In genomic region chr7:132393789-132394261, GRCh38 we compare ENCODE assay signal across 1 cellular context.
TF ChIP-seq lines count a peak whose summit lies in the region.

No MANE protein-coding gene starts in this region.

TF ChIP-seq in GM23338, 12 proteins besides CTCF, POLR2A, EP300 and RAD21 (continued from another document):
- TF ChIP-seq ZNF462 (CRISPR knock-in tag; IDR thresholded peaks at IDR 0.05) (no peak), ZNF114 (CRISPR knock-in tag; IDR thresholded peaks at IDR 0.05) (no peak), ETS1 (IDR thresholded peaks at IDR 0.05) (no peak), ZNF331 (CRISPR knock-in tag; IDR thresholded peaks at IDR 0.05; ENCODE audit: low read depth) (no peak), STAT1 (IDR thresholded peaks at IDR 0.05; ENCODE audit: unreplicated experiment) (no peak), EZH2phosphoT487 (IDR thresholded peaks at IDR 0.05; ENCODE audit: unreplicated experiment) (no peak), POLR2AphosphoS5 (IDR thresholded peaks at IDR 0.05; ENCODE audit: low read depth) (no peak), CREB1 (CRISPR knock-in tag; IDR thresholded peaks at IDR 0.05; ENCODE audit: low read depth) (no peak), NANOG (IDR thresholded peaks at IDR 0.05; ENCODE audit: borderline replicate concordance) (no peak)
